In the genomic region with DNA sequence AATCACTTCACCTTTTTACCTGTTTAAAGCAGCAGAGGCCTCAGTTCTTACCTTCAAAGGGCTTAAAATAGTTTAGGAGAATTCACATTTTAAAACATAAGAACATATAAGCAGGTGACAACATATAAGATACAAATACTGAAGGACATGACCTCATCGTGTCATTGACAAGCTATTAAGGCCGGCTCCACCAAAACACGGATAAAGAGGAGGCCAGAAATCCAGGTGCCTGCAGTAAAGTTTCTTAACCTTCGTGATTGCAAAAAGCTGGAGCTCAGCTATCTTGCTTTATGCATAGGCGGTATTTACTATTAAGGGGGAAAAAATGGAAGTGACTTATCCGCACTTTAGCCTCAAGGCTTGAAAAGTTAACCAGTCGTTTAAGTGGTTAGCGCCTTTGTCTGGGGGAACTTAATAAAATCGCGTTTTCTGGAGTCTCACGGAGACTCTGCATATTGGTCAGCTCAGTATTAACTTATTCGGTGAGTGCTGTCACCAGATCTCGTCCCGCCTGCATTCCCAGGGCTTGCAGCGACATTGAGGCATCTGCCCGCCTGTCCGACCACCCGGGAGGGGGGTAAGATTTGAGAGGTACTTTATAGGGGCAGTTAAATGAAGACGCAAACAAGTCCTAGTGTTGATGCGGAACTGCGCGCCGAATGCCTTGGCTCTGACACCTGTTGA, we compare ENCODE assay signal across 8 cellular contexts. TPM values are rescaled to one million over a fixed set of nuclear protein-coding genes. Genes with fewer than 3 reads are reported as not detected.
DNase-seq lines count a peak whose midpoint lies in the region; ATAC-seq and TF ChIP-seq lines count a peak whose summit lies in the region.

No MANE protein-coding gene starts in this region.

- peaks cover 30% of the 10 kb centered on the region for H3K36me3 Mint-ChIP-seq in stimulated activated memory B cell treated with anti-CD40 and anti-IgM and Interleukin-4, amounts not matched to agents 10 μg/mL and 1 μg/mL and 100 μg/mL, for 72 hours

- no peaks in the 10 kb centered on the region for H3K9me3 Mint-ChIP-seq in stimulated activated memory B cell treated with anti-CD40 and anti-IgM and Interleukin-4, amounts not matched to agents 10 μg/mL and 1 μg/mL and 100 μg/mL, for 72 hours

- DNase-seq in BJ (ENCODE audit: low read depth), result no peak
- peak; percentile 22 for DNase-seq in HuH-7.5 (ENCODE audit: low spot score)
- peak; percentile 24 for DNase-seq in astrocyte of the hippocampus (ENCODE audit: low read depth, low spot score)
- peak; percentile 41 for DNase-seq in mesendoderm
- no peak for DNase-seq in SKM-1 (lab: John Stamatoyannopoulos, UW; ENCODE audit: unreplicated experiment)
- DNase-seq in stimulated activated CD4-positive, alpha-beta T cell treated with anti-CD3 and anti-CD28 coated beads, Interleukin-4, amount 100 ng/mL, for 24 hours, result no peak
- DNase-seq in SW 1271 (lab: John Stamatoyannopoulos, UW), result no peak

- no peak for ATAC-seq in stimulated activated memory B cell treated with anti-CD40 and anti-IgM and Interleukin-4, amounts not matched to agents 10 μg/mL and 1 μg/mL and 100 μg/mL, for 72 hours

- POLR2A ChIA-PET in BJ (lab: Charles Lee), result interaction anchor here (1.1 kb wide), 1 partner anchor 34 kb away, joined by 3 read pairs; no protein-coding TSS in a partner anchor

- H2BK120ac ChIP-seq in mesendoderm (ENCODE audit: low read depth, low read length), result peak overlapping the region; percentile 48

- no peak overlapping the region for H3K23ac ChIP-seq in mesendoderm (ENCODE audit: low read length)

- H3K27ac ChIP-seq in mesendoderm (ENCODE audit: low read depth, low read length), result peak overlapping the region; percentile 61

- peak overlapping the region; percentile 2 for H2AK5ac ChIP-seq in mesendoderm (ENCODE audit: low read length)

- peak overlapping the region; percentile 79 for H3K9ac ChIP-seq in mesendoderm (ENCODE audit: low read length)

- H4K5ac ChIP-seq in mesendoderm (ENCODE audit: low read length), result peak overlapping the region; percentile 54

- H3K27me3 Mint-ChIP-seq in stimulated activated memory B cell treated with anti-CD40 and anti-IgM and Interleukin-4, amounts not matched to agents 10 μg/mL and 1 μg/mL and 100 μg/mL, for 72 hours, result no peaks in the 10 kb centered on the region

- no peak for TF ChIP-seq CTCF in BJ (IDR thresholded peaks at IDR 0.05; ENCODE audit: insufficient read depth, low read depth, low read length)

- peaks cover 31% of the 10 kb centered on the region for H3K4me1 Mint-ChIP-seq in stimulated activated memory B cell treated with anti-CD40 and anti-IgM and Interleukin-4, amounts not matched to agents 10 μg/mL and 1 μg/mL and 100 μg/mL, for 72 hours

- H3K27ac Mint-ChIP-seq in stimulated activated memory B cell treated with anti-CD40 and anti-IgM and Interleukin-4, amounts not matched to agents 10 μg/mL and 1 μg/mL and 100 μg/mL, for 72 hours, result no peak overlapping the region

- no CpG with 5 or more reads among the region's 23 CpGs for WGBS in mesendoderm (ENCODE audit: extremely low coverage, insufficient coverage, low lambda C conversion rate)

- peak overlapping the region; percentile 66 for H2BK5ac ChIP-seq in mesendoderm (ENCODE audit: low read length)

- H3K4ac ChIP-seq in mesendoderm (ENCODE audit: low read depth, low read length), result peak overlapping the region; percentile 99

- peak overlapping the region; percentile 79 for H3K18ac ChIP-seq in mesendoderm (ENCODE audit: low read length)

- H3K4me3 ChIP-seq in BJ (ENCODE audit: low read depth, low read length) (peak overlapping the region; percentile 45), mesendoderm (ENCODE audit: low read length) (peak overlapping the region; percentile 15)

- no peaks in the 10 kb centered on the region for H3K27me3 ChIP-seq in BJ (ENCODE audit: control insufficient read depth, insufficient read depth, low read length)
- H3K27me3 ChIP-seq in mesendoderm (ENCODE audit: insufficient read depth, low read length, poor library complexity), result no peaks in the 10 kb centered on the region

- peaks cover 15% of the 10 kb centered on the region for H3K4me1 ChIP-seq in mesendoderm (ENCODE audit: control insufficient read depth, low read depth, low read length)

- H3K4me3 Mint-ChIP-seq in stimulated activated memory B cell treated with anti-CD40 and anti-IgM and Interleukin-4, amounts not matched to agents 10 μg/mL and 1 μg/mL and 100 μg/mL, for 72 hours, result no peak overlapping the region

- H2BK15ac ChIP-seq in mesendoderm (replicated peaks; ENCODE audit: low read depth), result no peak overlapping the region

- H3K36me3 ChIP-seq in BJ (ENCODE audit: control insufficient read depth, insufficient read depth, low read length) (peaks cover 9% of the 10 kb centered on the region), mesendoderm (ENCODE audit: control insufficient read depth, insufficient read depth, low read length) (peaks cover 11% of the 10 kb centered on the region)

- peaks cover 13% of the 10 kb centered on the region for H3K79me1 ChIP-seq in mesendoderm (ENCODE audit: low read length)

- peaks cover 23% of the 10 kb centered on the region for H3K79me2 ChIP-seq in mesendoderm (ENCODE audit: control insufficient read depth, insufficient read depth, low read length)

- H4K8ac ChIP-seq in mesendoderm (ENCODE audit: low read depth, low read length), result peak overlapping the region; percentile 84

- CTCF ChIA-PET in BJ (lab: Yijun Ruan, JAX), result interaction anchor here (0.7 to 1.6 kb wide), 4 partner anchors 27 to 49 kb away, joined by 3 to 7 read pairs (median 4); no protein-coding TSS in a partner anchor

- H3K4me2 ChIP-seq in mesendoderm (ENCODE audit: low read length), result peak overlapping the region; percentile 62

- peak overlapping the region; percentile 95 for H3K56ac ChIP-seq in mesendoderm (ENCODE audit: low read length)

RNA-seq across cellular contexts. Expression of gene SP1, which starts 1.1 kb away (rescaled TPM):
- polyA plus RNA-seq in BJ (2011; rRNA removed), result 44.4 and 58.2 TPM in 2 replicates
- 82.8 and 123 TPM in 2 replicates for polyA minus RNA-seq in BJ (2011; rRNA and poly(A)+ RNA removed)
- polyA plus RNA-seq in mesendoderm (2013, experiment 1 of 2), result 34.1 TPM
- polyA plus RNA-seq in mesendoderm (2013, experiment 2 of 2), result 34.4 TPM

RNA-seq across cellular contexts. Expression of gene SP7, which starts 42.7 kb away (rescaled TPM):
- polyA plus RNA-seq in BJ (2011; rRNA removed), result not detected in 2 replicates
- polyA minus RNA-seq in BJ (2011; rRNA and poly(A)+ RNA removed), result not detected in 2 replicates
- 0.10 TPM for polyA plus RNA-seq in mesendoderm (2013, experiment 1 of 2)
- 0.04 TPM for polyA plus RNA-seq in mesendoderm (2013, experiment 2 of 2)

RNA-seq across cellular contexts. Expression of gene AMHR2, which starts 44.8 kb away (rescaled TPM):
- polyA plus RNA-seq in BJ (2011; rRNA removed), result not detected in 2 replicates
- not detected in 2 replicates for polyA minus RNA-seq in BJ (2011; rRNA and poly(A)+ RNA removed)
- 0.04 TPM for polyA plus RNA-seq in mesendoderm (2013, experiment 1 of 2)
- 0.06 TPM for polyA plus RNA-seq in mesendoderm (2013, experiment 2 of 2)

RNA-seq across cellular contexts. Expression of gene AAAS, which starts 57.4 kb away (rescaled TPM):
- polyA plus RNA-seq in BJ (2011; rRNA removed), result 53.3 and 84.3 TPM in 2 replicates
- polyA minus RNA-seq in BJ (2011; rRNA and poly(A)+ RNA removed), result 41.1 and 75.1 TPM in 2 replicates
- 45.2 TPM for polyA plus RNA-seq in mesendoderm (2013, experiment 1 of 2)
- 44.8 TPM for polyA plus RNA-seq in mesendoderm (2013, experiment 2 of 2)

Comparison
In these comparisons a context has a peak if more than half of its experiments do, and no peak if none do; other contexts are left out.
1. DNase-seq: peak in HuH-7.5 (single experiment), astrocyte of the hippocampus (single experiment) and mesendoderm (single experiment); none in BJ (single experiment), SKM-1 (single experiment), stimulated activated CD4-positive, alpha-beta T cell treated with anti-CD3 and anti-CD28 coated beads, Interleukin-4, amount 100 ng/mL, for 24 hours (single experiment) and SW 1271 (0 of 2).